Comparison of ENCODE assay signal across 17 cellular contexts in the genomic region with DNA sequence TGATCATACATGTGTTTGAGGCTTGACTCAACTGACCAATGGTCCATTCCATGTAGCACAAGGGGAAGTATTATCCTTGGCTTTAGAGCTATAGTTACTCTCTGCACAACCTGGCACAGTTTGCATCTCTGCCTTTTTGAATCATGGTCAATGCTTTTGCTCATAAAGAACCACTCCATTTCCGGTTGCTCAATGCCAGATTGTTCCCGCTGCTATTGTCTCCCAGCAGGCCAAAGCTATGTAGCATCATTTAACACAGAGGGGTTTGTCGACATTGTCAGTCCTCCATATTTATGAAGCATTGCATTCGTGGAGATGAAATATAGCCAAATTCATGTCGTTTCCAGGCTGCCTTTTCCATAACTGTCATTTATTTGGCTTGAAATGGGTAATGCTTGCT.
A peak's percentile ranks its signal among the peaks of the same experiment; 100 is the strongest.
DNase-seq lines count a peak whose midpoint lies in the region; TF ChIP-seq lines count a peak whose summit lies in the region.
"Had no signal": no experiment of that assay in that cellular context is flagged by ENCODE, and none has a peak within 500 bp of the region (broad histone marks: within the 10 kb centered on the region; RNA-seq: fewer than 3 reads in every experiment).

No MANE protein-coding gene starts in this region.

- H3K9me3 ChIP-seq in neural cell (ENCODE audit: low read length): no peaks in the 10 kb centered on the region
- H3K9me3 ChIP-seq in breast epithelium: no peaks in the 10 kb centered on the region
- H3K9me3 ChIP-seq: A549; BLaER1 treated with 17β-estradiol and CSF1 and Interleukin-3, amounts not matched to agents 10 nM and 100 nM had no signal

- no peaks in the 10 kb centered on the region for H4K20me1 ChIP-seq in neural cell (ENCODE audit: insufficient read depth)
- H4K20me1 ChIP-seq: BLaER1 treated with 17β-estradiol and CSF1 and Interleukin-3, amounts not matched to agents 10 nM and 100 nM had no signal

- peak overlapping the region; percentile 20 for H3K9ac ChIP-seq in neural cell (ENCODE audit: low read length)
- H3K9ac ChIP-seq: BLaER1 treated with 17β-estradiol and CSF1 and Interleukin-3, amounts not matched to agents 10 nM and 100 nM had no signal

- no peaks in the 10 kb centered on the region for H3K79me2 ChIP-seq in neural cell (replicated peaks; ENCODE audit: insufficient read depth, low read length)

- intact Hi-C loops in breast epithelium (cut with DNase I; ENCODE audit: low total_unique reads): no loop called here

- DNase-seq in NCI-H146 (lab: John Stamatoyannopoulos, UW): peak; percentile 2
- no peak for DNase-seq in NCI-H146 treated with DMSO at 0.1 percent for 48 hours (lab: John Stamatoyannopoulos, UW; ENCODE audit: unreplicated experiment)
- peak; percentile 29 for DNase-seq in NCI-H2081 treated with DMSO at 0.1 percent for 48 hours (lab: John Stamatoyannopoulos, UW)
- DNase-seq in cerebellar cortex (ENCODE audit: low spot score): peak; percentile 36
- DNase-seq in breast epithelium (ENCODE audit: low spot score in 2 of 2): no peak
- DNase-seq in brain microvascular endothelial cell: no peak
- no peak for DNase-seq in pons (ENCODE audit: low spot score)
- DNase-seq: Calu3; CD8-positive, alpha-beta T cell; DMS79 treated with DMSO at 0.1 percent for 48 hours; H7; HFFc6 had no signal

- in situ Hi-C loops in brain microvascular endothelial cell (cut with HindIII; ENCODE audit: low pct_ligation_motif_present, low sequenced_read_pairs): no loop called here

- H3K4me1 ChIP-seq in breast epithelium: no peaks in the 10 kb centered on the region
- H3K4me1 ChIP-seq: A549; BLaER1 treated with 17β-estradiol and CSF1 and Interleukin-3, amounts not matched to agents 10 nM and 100 nM had no signal

- H3K27ac ChIP-seq in neural cell (ENCODE audit: low read length): peak overlapping the region; percentile 47
- no peak overlapping the region for H3K27ac ChIP-seq in breast epithelium
- H3K27ac ChIP-seq in brain microvascular endothelial cell: no peak overlapping the region
- H3K27ac ChIP-seq: 22Rv1; A549; BLaER1 treated with 17β-estradiol and CSF1 and Interleukin-3, amounts not matched to agents 10 nM and 100 nM had no signal

- TF ChIP-seq RAD21 in neural cell (conservative IDR thresholded peaks at IDR 0.05): no peak

- peak overlapping the region; percentile 27 for H3K4me2 ChIP-seq in neural cell (ENCODE audit: low read length)
- H3K4me2 ChIP-seq: A549; BLaER1 treated with 17β-estradiol and CSF1 and Interleukin-3, amounts not matched to agents 10 nM and 100 nM; GM23338 had no signal

- TF ChIP-seq EP300 in neural cell (conservative IDR thresholded peaks at IDR 0.05; ENCODE audit: poor library complexity, severe bottlenecking): no peak

- TF ChIP-seq POLR2A in breast epithelium (IDR thresholded peaks at IDR 0.05): no peak

- H2AFZ ChIP-seq in neural cell (ENCODE audit: low read depth, low read length): no peak overlapping the region
- H2AFZ ChIP-seq: GM23338 had no signal

- TF ChIP-seq CTCF in neural cell (IDR thresholded peaks at IDR 0.05; ENCODE audit: poor library complexity, severe bottlenecking) (no peak), breast epithelium (IDR thresholded peaks at IDR 0.05) (no peak), brain microvascular endothelial cell (IDR thresholded peaks at IDR 0.05; ENCODE audit: low read depth, low read length, missing control alignments) (no peak)

- H3K36me3 ChIP-seq in neural cell (ENCODE audit: insufficient read depth, low read length) (no peaks in the 10 kb centered on the region), breast epithelium (no peaks in the 10 kb centered on the region), brain microvascular endothelial cell (replicated peaks) (no peaks in the 10 kb centered on the region)
- H3K36me3 ChIP-seq: BLaER1 treated with 17β-estradiol and CSF1 and Interleukin-3, amounts not matched to agents 10 nM and 100 nM had no signal

- H3K27me3 ChIP-seq in neural cell (ENCODE audit: insufficient read depth, low read depth, low read length): no peaks in the 10 kb centered on the region
- no peaks in the 10 kb centered on the region for H3K27me3 ChIP-seq in breast epithelium
- H3K27me3 ChIP-seq in brain microvascular endothelial cell (replicated peaks): no peaks in the 10 kb centered on the region
- H3K27me3 ChIP-seq: BLaER1 treated with 17β-estradiol and CSF1 and Interleukin-3, amounts not matched to agents 10 nM and 100 nM had no signal

- no peaks in the 10 kb centered on the region for H3K9me2 ChIP-seq in neural cell (ENCODE audit: insufficient read depth, low read length)

- H3K4me3 ChIP-seq in neural cell (ENCODE audit: low read length) (peak overlapping the region; percentile 33), breast epithelium (no peak overlapping the region), brain microvascular endothelial cell (ENCODE audit: low read depth, low read length) (no peak overlapping the region)
- H3K4me3 ChIP-seq: A549; BLaER1 treated with 17β-estradiol and CSF1 and Interleukin-3, amounts not matched to agents 10 nM and 100 nM; GM23338 had no signal

- peaks cover 5% of the 10 kb centered on the region for H3F3A ChIP-seq in neural cell (ENCODE audit: insufficient read depth, low read length, poor library complexity, severe bottlenecking)

TF ChIP-seq in neural cell, 6 proteins besides CTCF, POLR2A, EP300 and RAD21:
- no peak for TF ChIP-seq TAF1 (IDR thresholded peaks at IDR 0.05; ENCODE audit: low read depth)
- no peak for TF ChIP-seq MXI1 (conservative IDR thresholded peaks at IDR 0.05; ENCODE audit: poor library complexity, severe bottlenecking)
- no peak for TF ChIP-seq POLR2AphosphoS5 (IDR thresholded peaks at IDR 0.05)
- TF ChIP-seq, protein P1, sequence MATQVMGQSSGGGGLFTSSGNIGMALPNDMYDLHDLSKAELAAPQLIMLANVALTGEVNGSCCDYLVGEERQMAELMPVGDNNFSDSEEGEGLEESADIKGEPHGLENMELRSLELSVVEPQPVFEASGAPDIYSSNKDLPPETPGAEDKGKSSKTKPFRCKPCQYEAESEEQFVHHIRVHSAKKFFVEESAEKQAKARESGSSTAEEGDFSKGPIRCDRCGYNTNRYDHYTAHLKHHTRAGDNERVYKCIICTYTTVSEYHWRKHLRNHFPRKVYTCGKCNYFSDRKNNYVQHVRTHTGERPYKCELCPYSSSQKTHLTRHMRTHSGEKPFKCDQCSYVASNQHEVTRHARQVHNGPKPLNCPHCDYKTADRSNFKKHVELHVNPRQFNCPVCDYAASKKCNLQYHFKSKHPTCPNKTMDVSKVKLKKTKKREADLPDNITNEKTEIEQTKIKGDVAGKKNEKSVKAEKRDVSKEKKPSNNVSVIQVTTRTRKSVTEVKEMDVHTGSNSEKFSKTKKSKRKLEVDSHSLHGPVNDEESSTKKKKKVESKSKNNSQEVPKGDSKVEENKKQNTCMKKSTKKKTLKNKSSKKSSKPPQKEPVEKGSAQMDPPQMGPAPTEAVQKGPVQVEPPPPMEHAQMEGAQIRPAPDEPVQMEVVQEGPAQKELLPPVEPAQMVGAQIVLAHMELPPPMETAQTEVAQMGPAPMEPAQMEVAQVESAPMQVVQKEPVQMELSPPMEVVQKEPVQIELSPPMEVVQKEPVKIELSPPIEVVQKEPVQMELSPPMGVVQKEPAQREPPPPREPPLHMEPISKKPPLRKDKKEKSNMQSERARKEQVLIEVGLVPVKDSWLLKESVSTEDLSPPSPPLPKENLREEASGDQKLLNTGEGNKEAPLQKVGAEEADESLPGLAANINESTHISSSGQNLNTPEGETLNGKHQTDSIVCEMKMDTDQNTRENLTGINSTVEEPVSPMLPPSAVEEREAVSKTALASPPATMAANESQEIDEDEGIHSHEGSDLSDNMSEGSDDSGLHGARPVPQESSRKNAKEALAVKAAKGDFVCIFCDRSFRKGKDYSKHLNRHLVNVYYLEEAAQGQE (IDR thresholded peaks at IDR 0.05; ENCODE audit: borderline replicate concordance): no peak
- TF ChIP-seq SMC3 (conservative IDR thresholded peaks at IDR 0.05; ENCODE audit: poor library complexity): no peak
- no peak for TF ChIP-seq EZH2 (IDR thresholded peaks at IDR 0.05; ENCODE audit: borderline replicate concordance, insufficient read depth, low read length, poor library complexity, severe bottlenecking)

Comparison
In these comparisons a context has a peak if more than half of its experiments do, and no peak if none do; other contexts are left out.
1. DNase-seq: peak in NCI-H146 (single experiment), NCI-H2081 treated with DMSO at 0.1 percent for 48 hours (single experiment) and cerebellar cortex (single experiment); none in NCI-H146 treated with DMSO at 0.1 percent for 48 hours (single experiment), breast epithelium (0 of 2), brain microvascular endothelial cell (single experiment) and pons (single experiment).